Comparison of ENCODE assay signal across 1 cellular context in genomic region chr6:43644940-43645612, GRCh38.
TF ChIP-seq lines count a peak whose summit lies in the region.

RSPH9 (plus strand) TSS chr6:43645036; CDS start chr6:43645099, 63 bp downstream.

TF ChIP-seq in HEK293, 187 proteins besides CTCF, POLR2A, EP300 and RAD21 (continued from another document):
- TF ChIP-seq, protein P1, sequence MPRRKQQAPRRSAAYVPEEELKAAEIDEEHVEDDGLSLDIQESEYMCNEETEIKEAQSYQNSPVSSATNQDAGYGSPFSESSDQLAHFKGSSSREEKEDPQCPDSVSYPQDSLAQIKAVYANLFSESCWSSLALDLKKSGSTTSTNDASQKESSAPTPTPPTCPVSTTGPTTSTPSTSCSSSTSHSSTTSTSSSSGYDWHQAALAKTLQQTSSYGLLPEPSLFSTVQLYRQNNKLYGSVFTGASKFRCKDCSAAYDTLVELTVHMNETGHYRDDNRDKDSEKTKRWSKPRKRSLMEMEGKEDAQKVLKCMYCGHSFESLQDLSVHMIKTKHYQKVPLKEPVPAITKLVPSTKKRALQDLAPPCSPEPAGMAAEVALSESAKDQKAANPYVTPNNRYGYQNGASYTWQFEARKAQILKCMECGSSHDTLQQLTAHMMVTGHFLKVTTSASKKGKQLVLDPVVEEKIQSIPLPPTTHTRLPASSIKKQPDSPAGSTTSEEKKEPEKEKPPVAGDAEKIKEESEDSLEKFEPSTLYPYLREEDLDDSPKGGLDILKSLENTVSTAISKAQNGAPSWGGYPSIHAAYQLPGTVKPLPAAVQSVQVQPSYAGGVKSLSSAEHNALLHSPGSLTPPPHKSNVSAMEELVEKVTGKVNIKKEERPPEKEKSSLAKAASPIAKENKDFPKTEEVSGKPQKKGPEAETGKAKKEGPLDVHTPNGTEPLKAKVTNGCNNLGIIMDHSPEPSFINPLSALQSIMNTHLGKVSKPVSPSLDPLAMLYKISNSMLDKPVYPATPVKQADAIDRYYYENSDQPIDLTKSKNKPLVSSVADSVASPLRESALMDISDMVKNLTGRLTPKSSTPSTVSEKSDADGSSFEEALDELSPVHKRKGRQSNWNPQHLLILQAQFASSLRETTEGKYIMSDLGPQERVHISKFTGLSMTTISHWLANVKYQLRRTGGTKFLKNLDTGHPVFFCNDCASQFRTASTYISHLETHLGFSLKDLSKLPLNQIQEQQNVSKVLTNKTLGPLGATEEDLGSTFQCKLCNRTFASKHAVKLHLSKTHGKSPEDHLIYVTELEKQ (tag by site-specific recombination; IDR thresholded peaks at IDR 0.05; ENCODE audit: borderline replicate concordance) = no peak
- TF ChIP-seq EGR2 (tag by site-specific recombination; IDR thresholded peaks at IDR 0.05; ENCODE audit: low read depth) (peak; percentile 47), GFI1B (tag by site-specific recombination; IDR thresholded peaks at IDR 0.05) (no peak)
